Comparison of ENCODE assay signal across 16 cellular contexts in the genomic region with DNA sequence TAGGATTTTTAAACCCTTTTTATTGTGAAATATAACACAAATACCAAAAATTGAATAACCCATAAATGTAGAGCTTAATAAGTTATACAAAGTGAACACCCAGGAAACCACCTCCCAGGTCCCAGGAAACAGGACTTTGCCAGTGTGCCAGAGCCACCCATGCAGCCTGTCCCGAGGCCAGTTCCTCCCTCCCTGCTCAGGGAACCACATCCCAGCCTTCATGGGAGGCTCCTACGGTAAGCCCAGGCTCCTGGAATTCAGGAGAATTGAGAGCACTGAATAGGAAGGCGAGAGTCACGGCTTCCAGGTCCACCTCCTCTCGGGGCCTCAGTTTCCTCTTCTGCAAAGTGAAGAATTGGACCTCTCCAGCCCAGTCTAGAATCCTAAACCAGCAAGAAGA.
"Had no signal": no experiment of that assay in that cellular context is flagged by ENCODE, and none has a peak within 500 bp of the region (broad histone marks: within the 10 kb centered on the region; RNA-seq: fewer than 3 reads in every experiment).

No MANE protein-coding gene starts in this region.

- DNase-seq: dermis blood vessel endothelial cell; dorsolateral prefrontal cortex; effector CD4-positive, alpha-beta T cell; effector memory CD4-positive, alpha-beta T cell; foreskin keratinocyte; heart right ventricle; hippocampal formation; left cardiac atrium; left lung; left ventricle myocardium superior; lower lobe of right lung; mesenchymal stem cell; midbrain had no signal

- H3K27ac ChIP-seq: coronary artery, dorsolateral prefrontal cortex, esophagus muscularis mucosa, foreskin keratinocyte, gastroesophageal sphincter, heart right ventricle, left lung, lower lobe of right lung had no signal

- ATAC-seq: foreskin keratinocyte, gastroesophageal sphincter, heart right ventricle, left cardiac atrium, left lung, left ventricle myocardium superior, lower lobe of right lung had no signal

- H3K4me3 ChIP-seq: coronary artery, dorsolateral prefrontal cortex, esophagus muscularis mucosa, gastroesophageal sphincter, heart right ventricle, left lung, lower lobe of right lung had no signal

- H3K9me3 ChIP-seq: esophagus muscularis mucosa, gastroesophageal sphincter, heart right ventricle, left lung, lower lobe of right lung had no signal

- H3K4me1 ChIP-seq: esophagus muscularis mucosa, foreskin keratinocyte, gastroesophageal sphincter, left lung, lower lobe of right lung had no signal

- H3K36me3 ChIP-seq: esophagus muscularis mucosa, gastroesophageal sphincter, heart right ventricle, left lung, lower lobe of right lung had no signal

- H3K27me3 ChIP-seq: foreskin keratinocyte had no signal
